Comparison of ENCODE assay signal across 33 cellular contexts in genomic region chr4:56857601-56858301, GRCh38. TPM values are rescaled to one million over a fixed set of nuclear protein-coding genes. Genes with fewer than 3 reads are reported as not detected.
DNase-seq lines count a peak whose midpoint lies in the region; ATAC-seq and TF ChIP-seq lines count a peak whose summit lies in the region.
"Had no signal": no experiment of that assay in that cellular context is flagged by ENCODE, and none has a peak within 500 bp of the region (broad histone marks: within the 10 kb centered on the region; RNA-seq: fewer than 3 reads in every experiment).

No MANE protein-coding gene starts in this region.

- TF ChIP-seq CTCF in right atrium auricular region (IDR thresholded peaks at IDR 0.05) (no peak), fibroblast of mammary gland (conservative IDR thresholded peaks at IDR 0.05; ENCODE audit: control insufficient read depth, insufficient read depth, low read depth, low read length) (no peak), type B pancreatic cell (conservative IDR thresholded peaks at IDR 0.05) (no peak)

- H3K4me3 ChIP-seq in right atrium auricular region (no peak overlapping the region), fibroblast of mammary gland (ENCODE audit: control insufficient read depth, low read depth, low read length) (no peak overlapping the region)
- H3K4me3 ChIP-seq: psoas muscle, stomach, tibial nerve had no signal

- H3K27me3 ChIP-seq in right atrium auricular region: no peaks in the 10 kb centered on the region
- H3K27me3 ChIP-seq: stomach, tibial nerve had no signal

- H3K4me3 Mint-ChIP-seq in type B pancreatic cell: no peak overlapping the region
- H3K4me3 Mint-ChIP-seq: activated CD8-positive, alpha-beta T cell treated with anti-CD3 and anti-CD28 coated beads for 36 hours; activated naive CD8-positive, alpha-beta T cell; B cell; dendritic cell treated with granulocyte-macrophage colony-stimulating factor and Interleukin-4, amounts not matched to agents 40 ng/mL and 50 ng/mL, for 4 days; endodermal cell; immature natural killer cell; T-helper 17 cell had no signal

- H3K27ac ChIP-seq in right atrium auricular region: no peak overlapping the region
- H3K27ac ChIP-seq: neutrophil, psoas muscle, stomach, tibial nerve had no signal

- no peaks in the 10 kb centered on the region for H3K27me3 Mint-ChIP-seq in type B pancreatic cell
- H3K27me3 Mint-ChIP-seq: activated CD8-positive, alpha-beta T cell treated with anti-CD3 and anti-CD28 coated beads for 36 hours; activated naive CD8-positive, alpha-beta T cell; B cell; dendritic cell treated with granulocyte-macrophage colony-stimulating factor and Interleukin-4, amounts not matched to agents 40 ng/mL and 50 ng/mL, for 4 days had no signal

- H3K9me3 Mint-ChIP-seq in type B pancreatic cell: no peaks in the 10 kb centered on the region
- H3K9me3 Mint-ChIP-seq: activated CD8-positive, alpha-beta T cell treated with anti-CD3 and anti-CD28 coated beads for 36 hours; dendritic cell treated with granulocyte-macrophage colony-stimulating factor and Interleukin-4, amounts not matched to agents 40 ng/mL and 50 ng/mL, for 4 days; endodermal cell; immature natural killer cell had no signal

- no peaks in the 10 kb centered on the region for H3K9me3 ChIP-seq in right atrium auricular region
- H3K9me3 ChIP-seq: neutrophil, psoas muscle, stomach, tibial nerve had no signal

- no peak overlapping the region for H3K27ac Mint-ChIP-seq in type B pancreatic cell
- H3K27ac Mint-ChIP-seq: activated CD8-positive, alpha-beta T cell treated with anti-CD3 and anti-CD28 coated beads for 36 hours; activated naive CD8-positive, alpha-beta T cell; B cell; dendritic cell treated with granulocyte-macrophage colony-stimulating factor and Interleukin-4, amounts not matched to agents 40 ng/mL and 50 ng/mL, for 4 days; endodermal cell; immature natural killer cell; T-helper 17 cell had no signal

- H3K4me1 Mint-ChIP-seq in type B pancreatic cell (ENCODE audit: unreplicated experiment): no peaks in the 10 kb centered on the region
- H3K4me1 Mint-ChIP-seq: endodermal cell, T-helper 17 cell had no signal

- intact Hi-C loops in Right ventricle myocardium inferior (cut with DNase I): no loop called here

- no peaks in the 10 kb centered on the region for H3K4me1 ChIP-seq in right atrium auricular region
- H3K4me1 ChIP-seq: psoas muscle, stomach had no signal

- H3K36me3 ChIP-seq in right atrium auricular region: no peaks in the 10 kb centered on the region
- H3K36me3 ChIP-seq: neutrophil, stomach, tibial nerve had no signal

- H3K36me3 Mint-ChIP-seq in type B pancreatic cell: no peaks in the 10 kb centered on the region
- H3K36me3 Mint-ChIP-seq: activated naive CD8-positive, alpha-beta T cell; immature natural killer cell had no signal

- ATAC-seq in Right ventricle myocardium inferior: peak; percentile 28
- ATAC-seq: activated CD8-positive, alpha-beta T cell treated with anti-CD3 and anti-CD28 coated beads for 36 hours; esophagus mucosa; T-helper 17 cell had no signal

- DNase-seq in Right ventricle myocardium inferior (ENCODE audit: missing footprints) (no peak), right atrium auricular region (ENCODE audit: low spot score) (no peak), NOMO-1 (lab: John Stamatoyannopoulos, UW; ENCODE audit: unreplicated experiment in 2 of 2) (peak; percentile 64 to 83), fibroblast of mammary gland (ENCODE audit: low read depth) (peak; percentile 22), stromal cell of bone marrow (ENCODE audit: low read depth) (peak; percentile 56), NCI-H510A (lab: John Stamatoyannopoulos, UW) (no peak), SHP77 (lab: John Stamatoyannopoulos, UW) (no peak), type B pancreatic cell (ENCODE audit: extremely low spot score, unreplicated experiment) (no peak)
- DNase-seq: activated CD4-positive, CD25-positive, alpha-beta regulatory T cell treated with anti-CD3 and anti-CD28 coated beads, Interleukin-2, amount 50 U/mL, for 72 hours; activated CD8-positive, alpha-beta T cell treated with anti-CD3 and anti-CD28 coated beads for 36 hours; DMS153; endodermal cell; hippocampal formation; KG1; NCI-H1105; NCI-H187 treated with DMSO at 0.1 percent for 48 hours; NCI-H524 treated with DMSO at 0.1 percent for 48 hours; NK-92 treated with Interleukin-12 subunit alpha and Interleukin-12 subunit beta, amount 100 ng/mL, for 24 hours; psoas muscle; stimulated activated CD8-positive, alpha-beta memory T cell treated with anti-CD3 and anti-CD28 coated beads, Interleukin-4, amount 100 ng/mL, for 48 hours; stomach; T-helper 17 cell had no signal

RNA-seq across cellular contexts. Expression of gene SPINK2, which starts 36.2 kb away (rescaled TPM):
- total RNA-seq in Right ventricle myocardium inferior: not detected
- total RNA-seq in right atrium auricular region: 10 to 100 TPM in 1 of 2 donors, under 1 TPM in 1; 0.93 to 14.7 TPM
- 0.87 and 4.6 TPM in 2 replicates for total RNA-seq in type B pancreatic cell (ENCODE audit: low replicate concordance)
- total RNA-seq: A172, astrocyte, cardiac septum, skeletal muscle tissue, tibial nerve had no signal

RNA-seq across cellular contexts. Expression of gene REST, which starts 49.9 kb away (rescaled TPM):
- 25.0 TPM for total RNA-seq in Right ventricle myocardium inferior
- total RNA-seq in right atrium auricular region: 10 to 100 TPM; 25.4 to 27.8 TPM
- total RNA-seq in type B pancreatic cell (ENCODE audit: low replicate concordance): 48.5 and 66.2 TPM in 2 replicates

Comparison
In these comparisons a context has a peak if more than half of its experiments do, and no peak if none do; other contexts are left out.
1. DNase-seq: peak in NOMO-1 (2 of 2), fibroblast of mammary gland (single experiment) and stromal cell of bone marrow (single experiment); none in Right ventricle myocardium inferior (single experiment), right atrium auricular region (single experiment), NCI-H510A (single experiment), SHP77 (0 of 2) and type B pancreatic cell (single experiment).